Comparison of ENCODE assay signal across 8 cellular contexts in the genomic region with DNA sequence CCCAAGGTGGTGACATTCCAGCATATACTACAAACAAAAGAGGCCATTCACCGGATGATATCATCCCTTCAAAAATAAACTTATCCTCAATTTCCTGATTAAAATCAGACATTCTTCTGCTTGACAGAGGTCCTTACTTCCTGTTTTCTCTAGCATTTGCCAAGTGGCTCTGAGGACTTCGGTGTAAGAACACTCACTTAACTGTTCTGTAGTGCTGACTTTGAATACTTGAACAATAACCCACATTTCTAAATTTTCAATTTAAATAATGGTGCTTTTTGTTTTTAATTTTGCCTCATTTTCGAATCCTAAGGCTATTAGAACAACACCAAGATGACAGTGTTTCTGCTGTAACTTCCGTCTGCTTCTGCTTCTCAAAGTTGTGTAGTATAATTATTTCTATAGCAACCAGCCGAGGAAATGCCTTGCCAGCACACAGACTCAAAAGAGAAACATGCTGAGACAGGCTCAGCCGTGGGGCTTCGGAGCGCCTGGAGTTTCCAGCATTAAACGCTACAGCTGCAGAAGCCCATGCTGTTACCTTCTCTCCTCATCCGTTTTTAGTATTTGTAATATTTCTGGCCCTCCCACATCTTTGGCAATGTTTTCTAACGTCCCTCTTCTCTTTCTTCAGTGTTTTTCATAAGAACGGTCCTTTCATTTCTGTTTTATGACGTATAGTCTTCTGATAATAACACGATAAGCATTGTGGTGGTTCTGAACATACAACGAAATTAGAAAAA. TPM values are rescaled to one million over a fixed set of nuclear protein-coding genes. Genes with fewer than 3 reads are reported as not detected.
DNase-seq lines count a peak whose midpoint lies in the region; ATAC-seq and TF ChIP-seq lines count a peak whose summit lies in the region.

No MANE protein-coding gene starts in this region.

- peak overlapping the region; percentile 2 for H3K4me3 Mint-ChIP-seq in neural progenitor cell

- H4K20me1 ChIP-seq in neural progenitor cell (ENCODE audit: low read depth) = no peaks in the 10 kb centered on the region

- peak overlapping the region; percentile 68 for H2AFZ ChIP-seq in neural progenitor cell (replicated peaks)

- no peaks in the 10 kb centered on the region for H3K27me3 Mint-ChIP-seq in neural progenitor cell (ENCODE audit: insufficient read depth, low read depth)

- peak overlapping the region; percentile 61 for H3K4me3 ChIP-seq in fibroblast of the aortic adventitia (ENCODE audit: low read depth, low read length)
- H3K4me3 ChIP-seq in neural progenitor cell = no peak overlapping the region
- peak overlapping the region; percentile 59 to 67 for H3K4me3 ChIP-seq in stomach smooth muscle (ENCODE audit: low read length in 2 of 2)

- H3K36me3 ChIP-seq in neural progenitor cell (no peaks in the 10 kb centered on the region), stomach smooth muscle (ENCODE audit: control insufficient read depth in 2 of 2, insufficient read depth in 2 of 2, low read length in 2 of 2) (no peaks in the 10 kb centered on the region)

- H3K27ac Mint-ChIP-seq in neural progenitor cell = peak overlapping the region; percentile 68

- no peaks in the 10 kb centered on the region for H3K36me3 Mint-ChIP-seq in neural progenitor cell

- H3K4me1 ChIP-seq in neural progenitor cell (peaks cover 43% of the 10 kb centered on the region), stomach smooth muscle (ENCODE audit: control insufficient read depth, insufficient read depth, low read length) (no peaks in the 10 kb centered on the region)

- H3K27me3 ChIP-seq in neural progenitor cell (no peaks in the 10 kb centered on the region), stomach smooth muscle (ENCODE audit: control insufficient read depth in 1 of 2, insufficient read depth in 2 of 2, low read length in 2 of 2) (no peaks in the 10 kb centered on the region)

- H3K4me1 Mint-ChIP-seq in neural progenitor cell = peaks cover 48% of the 10 kb centered on the region

- H3K9ac ChIP-seq in neural progenitor cell (no peak overlapping the region), stomach smooth muscle (ENCODE audit: low read length in 2 of 2) (peak overlapping the region; percentile 51 to 56)

- H3F3A ChIP-seq in neural progenitor cell (ENCODE audit: low read depth) = peaks cover 5% of the 10 kb centered on the region

- H3K4me2 ChIP-seq in neural progenitor cell = peak overlapping the region; percentile 65

- no peaks in the 10 kb centered on the region for H3K79me2 ChIP-seq in neural progenitor cell (ENCODE audit: low read depth)

- H3K9me3 ChIP-seq in neural progenitor cell (ENCODE audit: low read depth) = no peaks in the 10 kb centered on the region
- H3K9me3 ChIP-seq in stomach smooth muscle (ENCODE audit: control insufficient read depth in 2 of 2, low read length in 2 of 2) = no peaks in the 10 kb centered on the region

- CTCF ChIA-PET in RWPE1 (lab: Yijun Ruan, JAX) = interaction anchor here (0.7 to 1.0 kb wide), 3 partner anchors 10 to 1329 kb away, joined by 3 to 4 read pairs (median 4); no protein-coding TSS in a partner anchor

- H3K9me3 Mint-ChIP-seq in neural progenitor cell = no peaks in the 10 kb centered on the region

- peak overlapping the region; percentile 86 for H3K27ac ChIP-seq in RWPE1
- H3K27ac ChIP-seq in neural progenitor cell = no peak overlapping the region
- peak overlapping the region; percentile 18 for H3K27ac ChIP-seq in stomach smooth muscle (ENCODE audit: low read length)

- ATAC-seq in GM19455 (IDR thresholded peaks at IDR 0.05; ENCODE audit: unreplicated experiment) = peak; percentile 97
- ATAC-seq in HG03571 (IDR thresholded peaks at IDR 0.05; ENCODE audit: unreplicated experiment) = peak; percentile 90

- DNase-seq in CD1c-positive myeloid dendritic cell (ENCODE audit: extremely low spot score) (peak; percentile 90), RWPE1 (ENCODE audit: low spot score) (peak; percentile 81), fibroblast of the aortic adventitia (ENCODE audit: low read depth) (peak; percentile 84), neural progenitor cell (ENCODE audit: low spot score) (peak; percentile 60)
- peak; percentile 88 for DNase-seq in activated effector memory CD4-positive, alpha-beta T cell treated with anti-CD3 and anti-CD28 coated beads, Interleukin-2, amount 50 U/mL, for 16 hours

- POLR2A ChIA-PET in RWPE1 (lab: Yijun Ruan, JAX; ENCODE audit: low non-redundant PET) = no interaction called here

- TF ChIP-seq CTCF in RWPE1 (conservative IDR thresholded peaks at IDR 0.05; ENCODE audit: low read depth) (no peak), fibroblast of the aortic adventitia (IDR thresholded peaks at IDR 0.05; ENCODE audit: insufficient read depth, low read length) (no peak), neural progenitor cell (IDR thresholded peaks at IDR 0.05) (no peak)

RNA-seq across cellular contexts. Expression of a gene that starts 19.5 kb away (rescaled TPM):
- total RNA-seq in fibroblast of the aortic adventitia (ENCODE audit: low replicate concordance) (923 and 1,627 TPM in 2 replicates), neural progenitor cell (ENCODE audit: low replicate concordance) (0.47 and 1.1 TPM in 2 replicates)

Comparison
In these comparisons a context has a peak if more than half of its experiments do, and no peak if none do; other contexts are left out.
1. RNA of a gene that starts 19.5 kb away (total RNA-seq): 923 to 1,627 TPM in fibroblast of the aortic adventitia; 0.47 to 1.1 TPM in neural progenitor cell; every median in the first group is over 100 times any median in the second.
2. Peak in every context shown above with its lines, with median percentiles within 50 percentile points of each other: DNase-seq.